ENCODE assay signal across 9 cellular contexts in genomic region chr1:1419363-1419811, GRCh38. TPM values are rescaled to one million over a fixed set of nuclear protein-coding genes. Genes with fewer than 3 reads are reported as not detected.
A peak's percentile ranks its signal among the peaks of the same experiment; 100 is the strongest.
DNase-seq lines count a peak whose midpoint lies in the region; ATAC-seq and TF ChIP-seq lines count a peak whose summit lies in the region.
"Had no signal": no experiment of that assay in that cellular context is flagged by ENCODE, and none has a peak within 500 bp of the region (broad histone marks: within the 10 kb centered on the region; RNA-seq: fewer than 3 reads in every experiment).

No MANE protein-coding gene starts in this region.

- H3K27ac ChIP-seq in VCaP, result peak overlapping the region; percentile 83
- peak overlapping the region; percentile 56 for H3K27ac ChIP-seq in muscle layer of colon (ENCODE audit: low read depth, low read length)
- peak overlapping the region; percentile 68 for H3K27ac ChIP-seq in upper lobe of right lung

- H3K27me3 ChIP-seq in muscle layer of colon (ENCODE audit: control insufficient read depth in 1 of 2, insufficient read depth in 2 of 2, low read length in 2 of 2) (peaks cover 0 to 4% of the 10 kb centered on the region in 2 donors), upper lobe of right lung (no peaks in the 10 kb centered on the region)
- H3K27me3 ChIP-seq: MG63 had no signal

- H3K36me3 ChIP-seq in muscle layer of colon (ENCODE audit: insufficient read depth, low read length) (no peaks in the 10 kb centered on the region), upper lobe of right lung (no peaks in the 10 kb centered on the region)
- H3K36me3 ChIP-seq: MG63 had no signal

- no peak for TF ChIP-seq CTCF in VCaP (conservative IDR thresholded peaks at IDR 0.05)
- no peak for TF ChIP-seq CTCF in upper lobe of right lung (IDR thresholded peaks at IDR 0.05)

- ATAC-seq in esophagus mucosa, result peak; percentile 19
- ATAC-seq in upper lobe of right lung, result peak; percentile 25
- no peak for ATAC-seq in GM18511 (IDR thresholded peaks at IDR 0.05; ENCODE audit: unreplicated experiment)

- no peak for DNase-seq in upper lobe of right lung
- DNase-seq in NCI-H1105 treated with DMSO at 0.1 percent for 48 hours (lab: John Stamatoyannopoulos, UW), result no peak
- no peak for DNase-seq in NCI-H1092 treated with DMSO at 0.1 percent for 48 hours (lab: John Stamatoyannopoulos, UW)
- DNase-seq: activated CD4-positive, alpha-beta memory T cell treated with anti-CD3 and anti-CD28 coated beads for 36 hours; MG63 had no signal

- H3K4me3 ChIP-seq in muscle layer of colon (ENCODE audit: low read depth in 1 of 2, low read length in 2 of 2), result peak overlapping the region; percentile 43 to 54
- peak overlapping the region; percentile 48 for H3K4me3 ChIP-seq in upper lobe of right lung
- H3K4me3 ChIP-seq: MG63 had no signal

- H3K4me1 ChIP-seq in muscle layer of colon (ENCODE audit: insufficient read depth, low read length), result peaks cover 8% of the 10 kb centered on the region
- no peaks in the 10 kb centered on the region for H3K4me1 ChIP-seq in upper lobe of right lung

- no peak overlapping the region for H3K9ac ChIP-seq in muscle layer of colon (ENCODE audit: low read length)

- intact Hi-C loops in upper lobe of right lung (cut with DNase I), result no loop called here

- H3K9me3 ChIP-seq in muscle layer of colon (ENCODE audit: low read length) (no peaks in the 10 kb centered on the region), upper lobe of right lung (no peaks in the 10 kb centered on the region)
- H3K9me3 ChIP-seq: MG63 had no signal

RNA-seq across cellular contexts. Expression of gene ANKRD65, which starts 1.7 kb away (rescaled TPM):
- 11.9 TPM for total RNA-seq in esophagus mucosa
- 21.5 TPM for total RNA-seq in upper lobe of right lung
- total RNA-seq: activated CD4-positive, alpha-beta memory T cell treated with anti-CD3 and anti-CD28 coated beads for 36 hours had no signal

RNA-seq across cellular contexts. Expression of gene MRPL20, which starts 12.3 kb away (rescaled TPM):
- total RNA-seq in esophagus mucosa, result 89.2 TPM
- 80.7 TPM for total RNA-seq in upper lobe of right lung

RNA-seq across cellular contexts. Expression of gene VWA1, which starts 16.1 kb away (rescaled TPM):
- 29.4 TPM for total RNA-seq in esophagus mucosa
- 87.4 TPM for total RNA-seq in upper lobe of right lung

RNA-seq across cellular contexts. Expression of gene CCNL2, which starts 20.3 kb away (rescaled TPM):
- total RNA-seq in esophagus mucosa (58.3 TPM), upper lobe of right lung (165 TPM)

RNA-seq across cellular contexts. Expression of gene ATAD3C, which starts 30.1 kb away (rescaled TPM):
- total RNA-seq in esophagus mucosa (2.1 TPM), upper lobe of right lung (10.4 TPM)
